ENCODE assay signal across 11 cellular contexts in genomic region chr2:43138441-43138840, GRCh38.
DNase-seq lines count a peak whose midpoint lies in the region; ATAC-seq, FAIRE-seq and TF ChIP-seq lines count a peak whose summit lies in the region.
"Had no signal": no experiment of that assay in that cellular context is flagged by ENCODE, and none has a peak within 500 bp of the region (broad histone marks: within the 10 kb centered on the region; RNA-seq: fewer than 3 reads in every experiment).

No MANE protein-coding gene starts in this region.

- H3K4me3 Mint-ChIP-seq in CD4-positive, alpha-beta T cell: no peak overlapping the region
- H3K4me3 Mint-ChIP-seq in activated naive CD8-positive, alpha-beta T cell treated with anti-CD3 and anti-CD28 coated beads for 36 hours: peak overlapping the region; percentile 30
- H3K4me3 Mint-ChIP-seq in natural killer cell treated with Interleukin-12 subunit alpha and Interleukin-12 subunit beta and Interleukin-15 and Interleukin-18, amount 100 ng/mL, for 72 hours: no peak overlapping the region

- no peak for ATAC-seq in CD4-positive, alpha-beta T cell (ENCODE audit: poor library complexity)
- ATAC-seq in IMR-90 (ENCODE audit: low read depth) (no peak), GM21360 (IDR thresholded peaks at IDR 0.05; ENCODE audit: unreplicated experiment) (no peak)
- ATAC-seq in natural killer cell treated with Interleukin-12 subunit alpha and Interleukin-12 subunit beta and Interleukin-15 and Interleukin-18, amount 100 ng/mL, for 72 hours: no peak

- BruUV-seq in IMR-90 (replicated peaks; lab: Mats Ljungman, UMichigan): no TSS peak

- H2AK5ac ChIP-seq in IMR-90 (ENCODE audit: low read depth, low read length): no peak overlapping the region

- no peak overlapping the region for H3K56ac ChIP-seq in IMR-90 (ENCODE audit: extremely low read depth, insufficient read depth, low read length)

- no peak for TF ChIP-seq CTCF in CD4-positive, alpha-beta T cell (IDR thresholded peaks at IDR 0.05)
- TF ChIP-seq CTCF in IMR-90 (conservative IDR thresholded peaks at IDR 0.05; ENCODE audit: low read depth, low read length) (no peak), lower leg skin (IDR thresholded peaks at IDR 0.05) (no peak)

- H3K14ac ChIP-seq in IMR-90 (replicated peaks; ENCODE audit: low read depth, low read length): 0 out of 2 replicates have a peak overlapping the region, but pooled peaks have one; percentile 18

- H3K9me1 ChIP-seq in IMR-90 (ENCODE audit: insufficient read depth, low read length): 0 out of 2 replicates have a peak, but pooled peaks cover 2% of the 10 kb centered on the region

- WGBS in IMR-90 (ENCODE audit: extremely low coverage in 2 of 2, insufficient read length in 1 of 2), 2 experiments: no CpG with 5 or more reads among the region's 3 CpGs
- 95 to 97% methylated on average over 3 of the region's 3 CpGs for WGBS in lower leg skin, 2 donors

- peak overlapping the region; percentile 99 for H3K27ac Mint-ChIP-seq in CD4-positive, alpha-beta T cell
- H3K27ac Mint-ChIP-seq in activated naive CD8-positive, alpha-beta T cell treated with anti-CD3 and anti-CD28 coated beads for 36 hours: peak overlapping the region; percentile 93
- H3K27ac Mint-ChIP-seq in natural killer cell treated with Interleukin-12 subunit alpha and Interleukin-12 subunit beta and Interleukin-15 and Interleukin-18, amount 100 ng/mL, for 72 hours: peak overlapping the region; percentile 70 to 75
- H3K27ac Mint-ChIP-seq: progenitor cell of endocrine pancreas had no signal

- peaks cover 79% of the 10 kb centered on the region for H3K4me1 Mint-ChIP-seq in CD4-positive, alpha-beta T cell (ENCODE audit: low read depth)
- H3K4me1 Mint-ChIP-seq in activated naive CD8-positive, alpha-beta T cell treated with anti-CD3 and anti-CD28 coated beads for 36 hours: peaks cover 74% of the 10 kb centered on the region
- H3K4me1 Mint-ChIP-seq in natural killer cell treated with Interleukin-12 subunit alpha and Interleukin-12 subunit beta and Interleukin-15 and Interleukin-18, amount 100 ng/mL, for 72 hours (ENCODE audit: low read depth in 2 of 2): peaks cover 67 to 70% of the 10 kb centered on the region in 2 donors

- H4K20me1 ChIP-seq in IMR-90 (ENCODE audit: insufficient read depth, low read length): no peaks in the 10 kb centered on the region

- H2BK20ac ChIP-seq in IMR-90 (ENCODE audit: low read depth, low read length): no peak overlapping the region

- no peak overlapping the region for H3K4me2 ChIP-seq in IMR-90 (ENCODE audit: low read depth, low read length)

- H3K4ac ChIP-seq in IMR-90 (ENCODE audit: low read depth, low read length): no peak overlapping the region

- no peak overlapping the region for H4K91ac ChIP-seq in IMR-90 (ENCODE audit: insufficient read depth, low read depth, low read length)

- FAIRE-seq in GM19239 (lab: Jason Lieb, UNC): no peak

- no peak overlapping the region for H3K18ac ChIP-seq in IMR-90 (ENCODE audit: low read depth, low read length)

- CTCF ChIA-PET in CD4-positive, alpha-beta T cell (lab: Charles Lee): interaction anchor here (0.6 to 15.6 kb wide), 3 partner anchors 10 to 85 kb away, joined by 3 to 303 read pairs (median 3); partner anchors contain the start of gene ZFP36L2
- CTCF ChIA-PET in IMR-90 (lab: Yijun Ruan, JAX): interaction anchor here (0.6 to 0.8 kb wide), 2 partner anchors 9 to 52 kb away, joined by 4 to 8 read pairs; no protein-coding TSS in a partner anchor

- no peak overlapping the region for H2BK5ac ChIP-seq in IMR-90 (ENCODE audit: low read depth, low read length, poor library complexity, severe bottlenecking)

- H2AK9ac ChIP-seq in IMR-90 (replicated peaks; ENCODE audit: low read depth, low read length, poor library complexity): no peak overlapping the region

- no peaks in the 10 kb centered on the region for H3K4me1 ChIP-seq in IMR-90 (ENCODE audit: control insufficient read depth, insufficient read depth, low read length)

- dilution Hi-C loops in IMR-90 (cut with HindIII; ENCODE audit: low sequenced_read_pairs, unreplicated experiment): no loop called here

- H4K5ac ChIP-seq in IMR-90 (ENCODE audit: low read depth, low read length): no peak overlapping the region

- H3K4me3 ChIP-seq in IMR-90 (ENCODE audit: insufficient read depth, low read depth, low read length) (no peak overlapping the region), lower leg skin (ENCODE audit: low read depth, poor library complexity, severe bottlenecking) (no peak overlapping the region)

- H2AFZ ChIP-seq in IMR-90 (replicated peaks; ENCODE audit: low read length, poor library complexity): no peak overlapping the region

- in situ Hi-C loops in IMR-90 (cut with MboI; ENCODE audit: low sequenced_read_pairs): no loop called here

- H3K27me3 ChIP-seq in CD4-positive, alpha-beta T cell (ENCODE audit: control insufficient read depth, insufficient read depth, low read length): no peaks in the 10 kb centered on the region
- no peaks in the 10 kb centered on the region for H3K27me3 ChIP-seq in IMR-90 (ENCODE audit: control insufficient read depth, insufficient read depth, low read length)

- H3K9me3 Mint-ChIP-seq in CD4-positive, alpha-beta T cell: no peaks in the 10 kb centered on the region
- peaks cover 2% of the 10 kb centered on the region for H3K9me3 Mint-ChIP-seq in activated naive CD8-positive, alpha-beta T cell treated with anti-CD3 and anti-CD28 coated beads for 36 hours
- no peaks in the 10 kb centered on the region for H3K9me3 Mint-ChIP-seq in natural killer cell treated with Interleukin-12 subunit alpha and Interleukin-12 subunit beta and Interleukin-15 and Interleukin-18, amount 100 ng/mL, for 72 hours

- no peak overlapping the region for H2BK15ac ChIP-seq in IMR-90 (ENCODE audit: low read depth, low read length)

- no peaks in the 10 kb centered on the region for H3K9me3 ChIP-seq in CD4-positive, alpha-beta T cell (ENCODE audit: control insufficient read depth, low read length)
- H3K9me3 ChIP-seq in IMR-90 (ENCODE audit: control insufficient read depth, insufficient read depth, low read length): no peaks in the 10 kb centered on the region

- H3K36me3 Mint-ChIP-seq in CD4-positive, alpha-beta T cell (ENCODE audit: low read depth): no peaks in the 10 kb centered on the region
- H3K36me3 Mint-ChIP-seq in activated naive CD8-positive, alpha-beta T cell treated with anti-CD3 and anti-CD28 coated beads for 36 hours: peaks cover 10% of the 10 kb centered on the region
- no peaks in the 10 kb centered on the region for H3K36me3 Mint-ChIP-seq in natural killer cell treated with Interleukin-12 subunit alpha and Interleukin-12 subunit beta and Interleukin-15 and Interleukin-18, amount 100 ng/mL, for 72 hours

- intact Hi-C loops in CD4-positive, alpha-beta T cell (cut with DNase I, micrococcal nuclease): loop anchor here in 1 of 2 experiments (5.0 kb wide), 1 partner anchor 1036 kb away; no protein-coding TSS in a partner anchor
- intact Hi-C loops in IMR-90 (cut with micrococcal nuclease) (no loop called here), lower leg skin (cut with DNase I; ENCODE audit: low total_unique reads) (no loop called here)

- no peaks in the 10 kb centered on the region for H3K27me3 Mint-ChIP-seq in CD4-positive, alpha-beta T cell
- H3K27me3 Mint-ChIP-seq in activated naive CD8-positive, alpha-beta T cell treated with anti-CD3 and anti-CD28 coated beads for 36 hours: no peaks in the 10 kb centered on the region
- H3K27me3 Mint-ChIP-seq in natural killer cell treated with Interleukin-12 subunit alpha and Interleukin-12 subunit beta and Interleukin-15 and Interleukin-18, amount 100 ng/mL, for 72 hours: no peaks in the 10 kb centered on the region

- H3K79me1 ChIP-seq in IMR-90 (ENCODE audit: low read depth in 1 of 2, low read length in 2 of 2): no peaks in the 10 kb centered on the region

- TF ChIP-seq POLR2A in IMR-90 (IDR thresholded peaks at IDR 0.05; ENCODE audit: low read depth, low read length) (no peak), lower leg skin (IDR thresholded peaks at IDR 0.05) (no peak)

- no peak overlapping the region for H3K9ac ChIP-seq in IMR-90 (ENCODE audit: low read depth, low read length)

- no peak overlapping the region for H3K23ac ChIP-seq in IMR-90 (ENCODE audit: low read depth, low read length)

- no peak for TF ChIP-seq RAD21 in IMR-90 (IDR thresholded peaks at IDR 0.05; ENCODE audit: low read length)

- H3K27ac ChIP-seq in CD4-positive, alpha-beta T cell (ENCODE audit: low read depth, low read length): peak overlapping the region; percentile 96
- H3K27ac ChIP-seq in IMR-90 (ENCODE audit: insufficient read depth, low read length): no peak overlapping the region

- H4K8ac ChIP-seq in IMR-90 (ENCODE audit: low read depth in 2 of 2, low read length in 2 of 2): 0 out of 4 replicates have a peak overlapping the region, but pooled peaks of 1 of the 2 experiments have one; percentile 35

- POLR2A ChIA-PET in CD4-positive, alpha-beta T cell (lab: Charles Lee): interaction anchor here (0.9 to 32.8 kb wide), 6 partner anchors 10 to 83 kb away, joined by 3 to 1478 read pairs (median 5); partner anchors contain the start of gene ZFP36L2
- POLR2A ChIA-PET in IMR-90 (lab: Charles Lee; ENCODE audit: unreplicated experiment): no interaction called here

- no peaks in the 10 kb centered on the region for H3K36me3 ChIP-seq in IMR-90 (ENCODE audit: control insufficient read depth, insufficient read depth, low read length)

- peak in 1 of 10 experiments; percentile 25 for DNase-seq in CD4-positive, alpha-beta T cell
- DNase-seq in IMR-90 (no peak), lower leg skin (ENCODE audit: low spot score in 2 of 2) (no peak), GM19239 (ENCODE audit: insufficient read length, low spot score) (no peak)
- no peak for DNase-seq in activated naive CD8-positive, alpha-beta T cell treated with anti-CD3 and anti-CD28 coated beads for 36 hours
- DNase-seq in natural killer cell treated with Interleukin-12 subunit alpha and Interleukin-12 subunit beta and Interleukin-15 and Interleukin-18, amount 100 ng/mL, for 72 hours (ENCODE audit: low spot score): no peak
- DNase-seq: caudate nucleus, DMS79, left colon had no signal

- H2BK120ac ChIP-seq in IMR-90 (ENCODE audit: low read depth, low read length): no peak overlapping the region

TF ChIP-seq in IMR-90, 13 proteins besides CTCF, POLR2A, EP300 and RAD21:
- TF ChIP-seq SMC3 (IDR thresholded peaks at IDR 0.05; ENCODE audit: low read depth, low read length) (no peak), MAZ (IDR thresholded peaks at IDR 0.05; ENCODE audit: borderline replicate concordance, low read depth, low read length) (no peak), RFX5 (IDR thresholded peaks at IDR 0.05; ENCODE audit: low read depth, low read length) (no peak), CHD1 (IDR thresholded peaks at IDR 0.05; ENCODE audit: low read depth, low read length) (no peak)
